12 cellular contexts compared by ENCODE assay signal in genomic region chr6:128507337-128508310, GRCh38. TPM values are rescaled to one million over a fixed set of nuclear protein-coding genes. Genes with fewer than 3 reads are reported as not detected.
DNase-seq lines count a peak whose midpoint lies in the region; ATAC-seq, FAIRE-seq and TF ChIP-seq lines count a peak whose summit lies in the region.
"Had no signal": no experiment of that assay in that cellular context is flagged by ENCODE, and none has a peak within 500 bp of the region (broad histone marks: within the 10 kb centered on the region; RNA-seq: fewer than 3 reads in every experiment).

No MANE protein-coding gene starts in this region.

- POLR2A ChIA-PET in OCI-LY7 (lab: Charles Lee) = no interaction called here

- no peaks in the 10 kb centered on the region for H3K9me2 ChIP-seq in OCI-LY7 (ENCODE audit: insufficient read depth, low read length)

- H2AFZ ChIP-seq in fibroblast of lung (ENCODE audit: low read length) (no peak overlapping the region), OCI-LY7 (ENCODE audit: low read length) (no peak overlapping the region)

- no peak for FAIRE-seq in pancreas (lab: Jason Lieb, UNC)
- FAIRE-seq in urothelium cell line (lab: Jason Lieb, UNC) = no peak

- CTCF ChIA-PET in OCI-LY7 (lab: Charles Lee; ENCODE audit: unreplicated experiment) = no interaction called here

- H3K9me3 ChIP-seq in fibroblast of lung (ENCODE audit: control insufficient read depth, insufficient read depth, low read depth, low read length) (no peaks in the 10 kb centered on the region), pancreas (no peaks in the 10 kb centered on the region), OCI-LY7 (ENCODE audit: low read length) (no peaks in the 10 kb centered on the region), psoas muscle (no peaks in the 10 kb centered on the region)
- H3K9me3 ChIP-seq: uterus had no signal

- H3K4me2 ChIP-seq in fibroblast of lung (ENCODE audit: extremely low read depth, insufficient read depth, low read length) (peak overlapping the region; percentile 34), OCI-LY7 (ENCODE audit: low read length) (no peak overlapping the region)

- BruUV-seq in OCI-LY7 (replicated peaks; lab: Mats Ljungman, UMichigan) = no TSS peak

- DNase-seq in ELR (ENCODE audit: low read depth) (peak; percentile 81), RPMI7951 (ENCODE audit: low read depth) (peak; percentile 68), fibroblast of lung (ENCODE audit: low read depth in 2 of 2) (peak; percentile 55 to 75), pancreas (peak in 1 of 6 donors; percentile 40), NCI-H2171 (lab: John Stamatoyannopoulos, UW) (no peak), OCI-LY7 (ENCODE audit: low spot score) (no peak), psoas muscle (no peak), urothelium cell line (ENCODE audit: low spot score) (no peak)
- DNase-seq: DND-41, T-cell, uterus had no signal

- H3K36me3 ChIP-seq in fibroblast of lung (ENCODE audit: control insufficient read depth, insufficient read depth, low read length) (no peaks in the 10 kb centered on the region), pancreas (no peaks in the 10 kb centered on the region), OCI-LY7 (ENCODE audit: insufficient read depth, low read length) (no peaks in the 10 kb centered on the region), psoas muscle (ENCODE audit: insufficient read depth in 1 of 2, low read depth in 1 of 2) (no peaks in the 10 kb centered on the region)
- H3K36me3 ChIP-seq: cardiac muscle cell, uterus had no signal

- WGBS in pancreas, 2 donors = 30 to 36% methylated on average over 5 of the region's 5 CpGs
- WGBS in psoas muscle, 3 donors = 85 to 88% (median 87%) methylated on average over 5 of the region's 5 CpGs

- H3K4me3 ChIP-seq in fibroblast of lung (replicated peaks in 1 of 4; ENCODE audit: control extremely low read depth in 1 of 4, insufficient read depth in 1 of 4, low read depth in 3 of 4, low read length in 4 of 4) (no peak overlapping the region), pancreas (no peak overlapping the region), OCI-LY7 (ENCODE audit: low read depth, low read length, poor library complexity, severe bottlenecking) (no peak overlapping the region), psoas muscle (no peak overlapping the region)
- H3K4me3 ChIP-seq: cardiac muscle cell, uterus had no signal

- H3K27me3 ChIP-seq in fibroblast of lung (ENCODE audit: control insufficient read depth, insufficient read depth, low read length) (no peaks in the 10 kb centered on the region), pancreas (no peaks in the 10 kb centered on the region), psoas muscle (ENCODE audit: insufficient read depth in 3 of 3, low read length in 2 of 3) (no peaks in the 10 kb centered on the region)
- H3K27me3 ChIP-seq: cardiac muscle cell, uterus had no signal

- peak; percentile 23 to 59 (median 50) for ATAC-seq in pancreas
- ATAC-seq in psoas muscle = no peak
- ATAC-seq: T-cell had no signal

- H3K27ac ChIP-seq in fibroblast of lung (ENCODE audit: insufficient read depth, low read length) (peak overlapping the region; percentile 17), pancreas (peak overlapping the region in 2 of 4 donors; percentile 63 to 75), OCI-LY7 (ENCODE audit: low read depth, low read length, poor library complexity, severe bottlenecking) (no peak overlapping the region), psoas muscle (no peak overlapping the region)
- H3K27ac ChIP-seq: cardiac muscle cell, uterus had no signal

- intact Hi-C loops in pancreas (cut with DNase I) = no loop called here
- intact Hi-C loops in OCI-LY7 (cut with micrococcal nuclease; ENCODE audit: unreplicated experiment) = no loop called here
- intact Hi-C loops in psoas muscle (cut with DNase I) = no loop called here

- H3K4me1 ChIP-seq in fibroblast of lung (ENCODE audit: control insufficient read depth, extremely low read depth, insufficient read depth, low read length) (peaks cover 12% of the 10 kb centered on the region), pancreas (peaks cover 61 to 90% (median 67%) of the 10 kb centered on the region in 3 donors), OCI-LY7 (ENCODE audit: insufficient read depth, low read length, poor library complexity, severe bottlenecking) (no peaks in the 10 kb centered on the region), psoas muscle (peaks cover 6% of the 10 kb centered on the region)
- H3K4me1 ChIP-seq: uterus had no signal

- H3K9ac ChIP-seq in fibroblast of lung (ENCODE audit: insufficient read depth, low read length) = no peak overlapping the region

- H3K79me2 ChIP-seq in fibroblast of lung (ENCODE audit: control insufficient read depth, insufficient read depth, low read length) (peaks cover 44% of the 10 kb centered on the region), OCI-LY7 (ENCODE audit: insufficient read depth, low read depth, low read length) (no peaks in the 10 kb centered on the region)

- H4K20me1 ChIP-seq in fibroblast of lung (ENCODE audit: control insufficient read depth, extremely low read depth, insufficient read depth, low read length) = no peaks in the 10 kb centered on the region
- no peaks in the 10 kb centered on the region for H4K20me1 ChIP-seq in OCI-LY7 (ENCODE audit: insufficient read depth, low read length)

- TF ChIP-seq CTCF in fibroblast of lung (conservative IDR thresholded peaks at IDR 0.05 in 1 of 2, IDR thresholded peaks at IDR 0.05 in 1 of 2; ENCODE audit: low read depth in 1 of 2, low read length in 2 of 2) (no peak), pancreas (IDR thresholded peaks at IDR 0.05) (no peak), OCI-LY7 (conservative IDR thresholded peaks at IDR 0.05; ENCODE audit: low read length) (no peak), psoas muscle (IDR thresholded peaks at IDR 0.05) (no peak)

RNA-seq across cellular contexts. Expression of gene PTPRK, which starts 12.8 kb away (rescaled TPM):
- total RNA-seq in RPMI7951 (2014; rRNA removed; shearing (Covaris generic)) = 56.7 and 69.4 TPM in 2 replicates
- 49.8 and 75.5 TPM in 2 replicates for total RNA-seq in fibroblast of lung
- 19.4 and 20.6 TPM in 2 replicates for polyA plus RNA-seq in fibroblast of lung
- 32.3 and 35.4 TPM in 2 replicates for polyA plus RNA-seq in fibroblast of lung (2012)
- 66.1 and 77.3 TPM in 2 replicates for polyA minus RNA-seq in fibroblast of lung (ENCODE audit: low replicate concordance)
- 10 to 100 TPM; 50.2 to 72.7 (median 52.6) TPM for total RNA-seq in pancreas
- polyA plus RNA-seq in pancreas = 10 to 100 TPM; 10.5 to 16.2 TPM
- total RNA-seq in OCI-LY7 (2014; rRNA removed; shearing (Covaris generic)) = not detected in 2 replicates
- total RNA-seq in OCI-LY7 (2022) = 0.48 TPM in 1 of 2 replicates, not detected in the other
- 10 to 100 TPM in 1 of 4 donors, 1 to 10 TPM in 3; 9.1 to 10.6 (median 9.3) TPM for total RNA-seq in psoas muscle
- 1 to 10 TPM; 3.2 to 4.6 (median 3.5) TPM for polyA plus RNA-seq in psoas muscle

Comparison
In these comparisons a context has a peak if more than half of its experiments do, and no peak if none do; other contexts are left out.
1. DNase-seq: peak in ELR (single experiment), RPMI7951 (single experiment) and fibroblast of lung (2 of 2); none in NCI-H2171 (single experiment), OCI-LY7 (single experiment), psoas muscle (0 of 2) and urothelium cell line (single experiment).
2. ATAC-seq: peak in pancreas (4 of 4); none in psoas muscle (0 of 4).
3. RNA of gene PTPRK, which starts 12.8 kb away (total RNA-seq): 49.8 to 75.5 TPM in fibroblast of lung, 56.7 to 69.4 TPM in RPMI7951, 50.2 to 72.7 TPM in pancreas and 9.1 to 10.6 TPM in psoas muscle; 0.48 TPM in OCI-LY7; every median in the first group is over 4 times any median in the second.